In the genomic region with DNA sequence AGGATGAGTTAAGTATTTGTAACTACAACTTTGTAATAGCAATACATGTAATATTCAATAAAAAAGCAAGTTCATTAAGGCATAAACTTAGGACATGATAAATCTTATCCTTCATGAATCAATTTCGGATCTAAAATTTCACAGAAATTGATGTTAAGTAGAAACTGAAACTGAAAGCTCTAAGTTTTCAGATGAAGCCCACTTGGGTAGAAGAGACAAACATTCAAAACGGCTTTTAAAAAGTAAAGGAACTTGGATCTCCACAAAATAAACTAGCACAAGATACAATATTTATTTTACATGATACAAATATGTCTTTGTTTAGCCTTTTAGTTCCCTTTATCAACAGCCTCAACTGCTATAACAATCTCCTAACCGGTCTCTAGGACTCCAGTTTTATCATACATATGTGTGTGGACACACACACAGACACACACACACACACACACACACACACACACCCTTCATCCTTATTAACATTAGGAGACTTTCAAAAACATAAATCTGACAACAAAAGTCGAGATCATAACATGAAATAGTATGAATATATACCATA, we compare ENCODE assay signal across 11 cellular contexts.
A peak's percentile ranks its signal among the peaks of the same experiment; 100 is the strongest.
DNase-seq lines count a peak whose midpoint lies in the region; ATAC-seq and TF ChIP-seq lines count a peak whose summit lies in the region.
"Had no signal": no experiment of that assay in that cellular context is flagged by ENCODE, and none has a peak within 500 bp of the region (broad histone marks: within the 10 kb centered on the region; RNA-seq: fewer than 3 reads in every experiment).

No MANE protein-coding gene starts in this region.

- POLR2A ChIA-PET in CD8-positive, alpha-beta T cell (lab: Charles Lee): no interaction called here

- no peak overlapping the region for H3K27ac ChIP-seq in CD8-positive, alpha-beta T cell (ENCODE audit: low read depth, low read length)

- 0 out of 2 replicates have a peak, but pooled peaks cover 3% of the 10 kb centered on the region for H3F3A ChIP-seq in Loucy (ENCODE audit: low read depth)

- no peaks in the 10 kb centered on the region for H3K27me3 ChIP-seq in CD8-positive, alpha-beta T cell (ENCODE audit: insufficient read depth, low read length)
- H3K27me3 ChIP-seq in Loucy (ENCODE audit: insufficient read depth, low read length, poor library complexity, severe bottlenecking): no peaks in the 10 kb centered on the region

- H3K4me1 Mint-ChIP-seq in CD8-positive, alpha-beta T cell (ENCODE audit: low read depth): peaks cover 26% of the 10 kb centered on the region
- H3K4me1 Mint-ChIP-seq in effector memory CD8-positive, alpha-beta T cell (ENCODE audit: low read depth in 2 of 2): peaks cover 3 to 8% of the 10 kb centered on the region in 2 donors
- peaks cover 4 to 19% of the 10 kb centered on the region in 2 donors for H3K4me1 Mint-ChIP-seq in natural killer cell treated with Interleukin-12 subunit alpha and Interleukin-12 subunit beta and Interleukin-15 and Interleukin-18, amount 100 ng/mL, for 72 hours (ENCODE audit: low read depth in 2 of 2)

- no peak for TF ChIP-seq CTCF in CD8-positive, alpha-beta T cell (IDR thresholded peaks at IDR 0.05)
- TF ChIP-seq CTCF in Loucy (conservative IDR thresholded peaks at IDR 0.05; ENCODE audit: low read length): no peak

- H3K4me2 ChIP-seq in Loucy (ENCODE audit: low read depth, low read length, poor library complexity, severe bottlenecking): peak overlapping the region; percentile 26

- no peak overlapping the region for H2AFZ ChIP-seq in Loucy (ENCODE audit: low read length)

- H3K27ac Mint-ChIP-seq in CD8-positive, alpha-beta T cell: peak overlapping the region; percentile 72
- H3K27ac Mint-ChIP-seq in effector memory CD8-positive, alpha-beta T cell: peak overlapping the region; percentile 48 to 69
- peak overlapping the region; percentile 47 to 78 for H3K27ac Mint-ChIP-seq in natural killer cell treated with Interleukin-12 subunit alpha and Interleukin-12 subunit beta and Interleukin-15 and Interleukin-18, amount 100 ng/mL, for 72 hours
- H3K27ac Mint-ChIP-seq: type B pancreatic cell had no signal

- CTCF ChIA-PET in CD8-positive, alpha-beta T cell (lab: Charles Lee): no interaction called here

- H3K4me3 ChIP-seq in CD8-positive, alpha-beta T cell (ENCODE audit: low read depth, low read length): no peak overlapping the region
- H3K4me3 ChIP-seq in Loucy (ENCODE audit: low read length, poor library complexity, severe bottlenecking): no peak overlapping the region

- H3K9me2 ChIP-seq in Loucy (replicated peaks; ENCODE audit: low read depth, low read length): no peaks in the 10 kb centered on the region

- peaks cover 7% of the 10 kb centered on the region for H3K36me3 Mint-ChIP-seq in CD8-positive, alpha-beta T cell
- H3K36me3 Mint-ChIP-seq in effector memory CD8-positive, alpha-beta T cell (ENCODE audit: insufficient read depth): no peaks in the 10 kb centered on the region
- no peaks in the 10 kb centered on the region for H3K36me3 Mint-ChIP-seq in natural killer cell treated with Interleukin-12 subunit alpha and Interleukin-12 subunit beta and Interleukin-15 and Interleukin-18, amount 100 ng/mL, for 72 hours

- no peaks in the 10 kb centered on the region for H3K9me3 ChIP-seq in CD8-positive, alpha-beta T cell (ENCODE audit: low read length)
- H3K9me3 ChIP-seq in Loucy (ENCODE audit: insufficient read depth, low read depth, low read length): no peaks in the 10 kb centered on the region

- no peak for DNase-seq in CD8-positive, alpha-beta T cell
- no peak for DNase-seq in effector memory CD8-positive, alpha-beta T cell
- DNase-seq in natural killer cell treated with Interleukin-12 subunit alpha and Interleukin-12 subunit beta and Interleukin-15 and Interleukin-18, amount 100 ng/mL, for 72 hours (ENCODE audit: low spot score): no peak
- DNase-seq in hypothalamus (lab: John Stamatoyannopoulos, UW): no peak
- no peak for DNase-seq in DMS53 (lab: John Stamatoyannopoulos, UW)
- DNase-seq in NCI-H2196 treated with DMSO at 0.1 percent for 48 hours (lab: John Stamatoyannopoulos, UW; ENCODE audit: unreplicated experiment): no peak
- DNase-seq: activated CD8-positive, alpha-beta memory T cell treated with anti-CD3 and anti-CD28 coated beads, Interleukin-2, amount 50 U/mL, for 4 hours had no signal

- peaks cover 15% of the 10 kb centered on the region; the same call in 1 of the 2 replicates for H3K79me2 ChIP-seq in Loucy (ENCODE audit: insufficient read depth, low read length)

- no peaks in the 10 kb centered on the region for H3K36me3 ChIP-seq in CD8-positive, alpha-beta T cell (ENCODE audit: insufficient read depth, low read length)
- peaks cover 29% of the 10 kb centered on the region; the same call in 1 of the 2 replicates for H3K36me3 ChIP-seq in Loucy (ENCODE audit: insufficient read depth, low read length)

- H3K4me1 ChIP-seq in CD8-positive, alpha-beta T cell (ENCODE audit: insufficient read depth, low read length): peaks cover 9% of the 10 kb centered on the region
- peaks cover 19% of the 10 kb centered on the region for H3K4me1 ChIP-seq in Loucy (ENCODE audit: insufficient read depth, low read length, poor library complexity, severe bottlenecking)

- no peaks in the 10 kb centered on the region for H4K20me1 ChIP-seq in Loucy (ENCODE audit: insufficient read depth, low read length, poor library complexity, severe bottlenecking)

- H3K9ac ChIP-seq in Loucy (ENCODE audit: low read depth, low read length, poor library complexity, severe bottlenecking): no peak overlapping the region

- intact Hi-C loops in CD8-positive, alpha-beta T cell (cut with DNase I, micrococcal nuclease): loop anchor here in 1 of 2 experiments (5.0 kb wide), 1 partner anchor 75 kb away; no protein-coding TSS in a partner anchor

- H3K9me3 Mint-ChIP-seq in CD8-positive, alpha-beta T cell: no peaks in the 10 kb centered on the region
- H3K9me3 Mint-ChIP-seq in effector memory CD8-positive, alpha-beta T cell: no peaks in the 10 kb centered on the region
- no peaks in the 10 kb centered on the region for H3K9me3 Mint-ChIP-seq in natural killer cell treated with Interleukin-12 subunit alpha and Interleukin-12 subunit beta and Interleukin-15 and Interleukin-18, amount 100 ng/mL, for 72 hours
- H3K9me3 Mint-ChIP-seq: dendritic cell treated with granulocyte-macrophage colony-stimulating factor and Interleukin-4, amounts not matched to agents 40 ng/mL and 50 ng/mL, for 4 days; type B pancreatic cell had no signal

- H3K4me3 Mint-ChIP-seq in CD8-positive, alpha-beta T cell: peak overlapping the region; percentile 75
- peak overlapping the region; percentile 66 for H3K4me3 Mint-ChIP-seq in effector memory CD8-positive, alpha-beta T cell
- H3K4me3 Mint-ChIP-seq in natural killer cell treated with Interleukin-12 subunit alpha and Interleukin-12 subunit beta and Interleukin-15 and Interleukin-18, amount 100 ng/mL, for 72 hours: peak overlapping the region; percentile 69
- H3K4me3 Mint-ChIP-seq: dendritic cell treated with granulocyte-macrophage colony-stimulating factor and Interleukin-4, amounts not matched to agents 40 ng/mL and 50 ng/mL, for 4 days; type B pancreatic cell had no signal

- H3K27me3 Mint-ChIP-seq in CD8-positive, alpha-beta T cell (ENCODE audit: low read depth): peaks cover 3% of the 10 kb centered on the region
- peaks cover 5 to 8% of the 10 kb centered on the region in 2 donors for H3K27me3 Mint-ChIP-seq in effector memory CD8-positive, alpha-beta T cell
- H3K27me3 Mint-ChIP-seq in natural killer cell treated with Interleukin-12 subunit alpha and Interleukin-12 subunit beta and Interleukin-15 and Interleukin-18, amount 100 ng/mL, for 72 hours: peaks cover 3 to 9% of the 10 kb centered on the region in 2 donors
- H3K27me3 Mint-ChIP-seq: dendritic cell treated with granulocyte-macrophage colony-stimulating factor and Interleukin-4, amounts not matched to agents 40 ng/mL and 50 ng/mL, for 4 days; type B pancreatic cell had no signal

- ATAC-seq in CD8-positive, alpha-beta T cell: no peak
- no peak for ATAC-seq in effector memory CD8-positive, alpha-beta T cell (replicated peaks)
- no peak for ATAC-seq in natural killer cell treated with Interleukin-12 subunit alpha and Interleukin-12 subunit beta and Interleukin-15 and Interleukin-18, amount 100 ng/mL, for 72 hours
- no peak for ATAC-seq in HG03432 (IDR thresholded peaks at IDR 0.05; ENCODE audit: unreplicated experiment)
